Comparison of ENCODE assay signal across 8 cellular contexts in genomic region chr22:22422629-22423112, GRCh38.
DNase-seq lines count a peak whose midpoint lies in the region; ATAC-seq and TF ChIP-seq lines count a peak whose summit lies in the region.

No MANE protein-coding gene starts in this region.

- H3K36me3 ChIP-seq in KMS-11 (ENCODE audit: insufficient read depth) = no peaks in the 10 kb centered on the region

- H3K4me1 Mint-ChIP-seq in activated naive CD8-positive, alpha-beta T cell treated with anti-CD3 and anti-CD28 coated beads, Interleukin-2, amount 10 ng/mL, durations not matched to agents 7 days and 5 days = no peaks in the 10 kb centered on the region

- no peaks in the 10 kb centered on the region for H3K27me3 ChIP-seq in KMS-11 (ENCODE audit: insufficient read depth, low read depth)

- no peaks in the 10 kb centered on the region for H3K36me3 Mint-ChIP-seq in activated naive CD8-positive, alpha-beta T cell treated with anti-CD3 and anti-CD28 coated beads, Interleukin-2, amount 10 ng/mL, durations not matched to agents 7 days and 5 days

- peaks cover 6% of the 10 kb centered on the region for H3K4me1 ChIP-seq in KMS-11 (ENCODE audit: low read depth, poor library complexity, severe bottlenecking)

- H3K4me3 ChIP-seq in KMS-11 (IDR thresholded peaks at IDR 0.05; ENCODE audit: insufficient read depth, low read depth, low read length) = no peak overlapping the region

- H3K4me3 Mint-ChIP-seq in activated naive CD8-positive, alpha-beta T cell treated with anti-CD3 and anti-CD28 coated beads, Interleukin-2, amount 10 ng/mL, durations not matched to agents 7 days and 5 days = no peak overlapping the region

- POLR2A ChIA-PET in activated naive CD8-positive, alpha-beta T cell treated with anti-CD3 and anti-CD28 coated beads, Interleukin-2, amount 10 ng/mL, durations not matched to agents 7 days and 5 days (lab: Charles Lee) = no interaction called here

- peak; percentile 13 for DNase-seq in GM04504 (ENCODE audit: low read depth)
- DNase-seq in activated naive CD8-positive, alpha-beta T cell treated with anti-CD3 and anti-CD28 coated beads, Interleukin-2, amount 10 ng/mL, durations not matched to agents 7 days and 5 days = peak; percentile 76
- DNase-seq in hepatic stellate cell (ENCODE audit: low spot score) = peak; percentile 23
- peak; percentile 10 to 45 for DNase-seq in stimulated activated CD4-positive, alpha-beta T cell treated with anti-CD3 and anti-CD28 coated beads, Interleukin-15, amount 100 ng/mL, for 1 hour (ENCODE audit: low read depth in 1 of 2, low spot score in 1 of 2)
- DNase-seq in posterior vena cava (ENCODE audit: low spot score) = no peak

- no peak overlapping the region for H3K4me2 ChIP-seq in KMS-11

- ATAC-seq in GM21825 (IDR thresholded peaks at IDR 0.05; ENCODE audit: unreplicated experiment) = peak; percentile 95
- ATAC-seq in SK-N-SH treated with all-trans-retinoic acid at 6 μM for 48 hours = peak; percentile 87
- ATAC-seq in activated naive CD8-positive, alpha-beta T cell treated with anti-CD3 and anti-CD28 coated beads, Interleukin-2, amount 10 ng/mL, durations not matched to agents 7 days and 5 days (ENCODE audit: low read depth) = peak; percentile 76

- H4K20me1 ChIP-seq in KMS-11 (ENCODE audit: insufficient read depth) = no peaks in the 10 kb centered on the region

- H3K27ac ChIP-seq in KMS-11 = no peak overlapping the region

- intact Hi-C loops in posterior vena cava (cut with DNase I) = no loop called here

- TF ChIP-seq CTCF in KMS-11 (conservative IDR thresholded peaks at IDR 0.05; ENCODE audit: low read depth, low read length) = peak; percentile 85

- no peaks in the 10 kb centered on the region for H3K9me3 Mint-ChIP-seq in activated naive CD8-positive, alpha-beta T cell treated with anti-CD3 and anti-CD28 coated beads, Interleukin-2, amount 10 ng/mL, durations not matched to agents 7 days and 5 days

- H3K9ac ChIP-seq in KMS-11 = no peak overlapping the region

- peak overlapping the region; percentile 17; the same call in 1 of the 2 replicates for H2AFZ ChIP-seq in KMS-11 (ENCODE audit: low read depth)

- no peak overlapping the region for H3K27ac Mint-ChIP-seq in activated naive CD8-positive, alpha-beta T cell treated with anti-CD3 and anti-CD28 coated beads, Interleukin-2, amount 10 ng/mL, durations not matched to agents 7 days and 5 days

- no peaks in the 10 kb centered on the region for H3K79me2 ChIP-seq in KMS-11 (ENCODE audit: insufficient read depth, low read depth)

- H3K27me3 Mint-ChIP-seq in activated naive CD8-positive, alpha-beta T cell treated with anti-CD3 and anti-CD28 coated beads, Interleukin-2, amount 10 ng/mL, durations not matched to agents 7 days and 5 days = peaks cover 40% of the 10 kb centered on the region

TF ChIP-seq in SK-N-SH treated with all-trans-retinoic acid at 6 μM for 48 hours, 23 proteins besides CTCF, POLR2A, EP300 and RAD21:
- no peak for TF ChIP-seq OSR1 (CRISPR knock-in tag; IDR thresholded peaks at IDR 0.05)
- TF ChIP-seq CSDC2 (CRISPR knock-in tag; IDR thresholded peaks at IDR 0.05) = no peak
- no peak for TF ChIP-seq ISL1 (CRISPR knock-in tag; IDR thresholded peaks at IDR 0.05)
- no peak for TF ChIP-seq ESRRG (CRISPR knock-in tag; IDR thresholded peaks at IDR 0.05)
- no peak for TF ChIP-seq ARNTL (CRISPR knock-in tag; IDR thresholded peaks at IDR 0.05; ENCODE audit: borderline replicate concordance, low read depth)
- TF ChIP-seq POU6F1 (CRISPR knock-in tag; IDR thresholded peaks at IDR 0.05; ENCODE audit: borderline replicate concordance, low read depth) = no peak
- TF ChIP-seq TCF4 (CRISPR knock-in tag; IDR thresholded peaks at IDR 0.05; ENCODE audit: borderline replicate concordance) = no peak
- no peak for TF ChIP-seq ZFP3 (CRISPR knock-in tag; IDR thresholded peaks at IDR 0.05)
- TF ChIP-seq SNAI2 (CRISPR knock-in tag; IDR thresholded peaks at IDR 0.05) = no peak
- no peak for TF ChIP-seq RARB (CRISPR knock-in tag; IDR thresholded peaks at IDR 0.05)
- no peak for TF ChIP-seq TSHZ2 (CRISPR knock-in tag; IDR thresholded peaks at IDR 0.05)
- TF ChIP-seq ZNF8 (CRISPR knock-in tag; IDR thresholded peaks at IDR 0.05) = no peak
- no peak for TF ChIP-seq GLIS3 (CRISPR knock-in tag; IDR thresholded peaks at IDR 0.05)
- TF ChIP-seq ZC3H10 (CRISPR knock-in tag; IDR thresholded peaks at IDR 0.05) = no peak
- TF ChIP-seq ZFP30 (CRISPR knock-in tag; IDR thresholded peaks at IDR 0.05) = no peak
- no peak for TF ChIP-seq PATZ1 (CRISPR knock-in tag; IDR thresholded peaks at IDR 0.05; ENCODE audit: borderline replicate concordance)
- TF ChIP-seq ZNF70 (CRISPR knock-in tag; IDR thresholded peaks at IDR 0.05) = no peak
- no peak for TF ChIP-seq BACH2 (CRISPR knock-in tag; IDR thresholded peaks at IDR 0.05; ENCODE audit: borderline replicate concordance)
- no peak for TF ChIP-seq CSRNP3 (CRISPR knock-in tag; IDR thresholded peaks at IDR 0.05)
- TF ChIP-seq TOX (CRISPR knock-in tag; IDR thresholded peaks at IDR 0.05; ENCODE audit: borderline replicate concordance) = no peak
